ENCODE assay signal across 25 cellular contexts in genomic region chr2:62744603-62745002, GRCh38. TPM values are rescaled to one million over a fixed set of nuclear protein-coding genes. Genes with fewer than 3 reads are reported as not detected.
DNase-seq lines count a peak whose midpoint lies in the region; ATAC-seq, FAIRE-seq and TF ChIP-seq lines count a peak whose summit lies in the region.
"Had no signal": no experiment of that assay in that cellular context is flagged by ENCODE, and none has a peak within 500 bp of the region (broad histone marks: within the 10 kb centered on the region; RNA-seq: fewer than 3 reads in every experiment).

No MANE protein-coding gene starts in this region.

- in situ Hi-C loops in K562 (cut with MboI), result no loop called here

- H3K4me2 ChIP-seq in GM23338 (peak overlapping the region; percentile 37), K562 (ENCODE audit: insufficient read depth, low read length) (no peak overlapping the region)
- H3K4me2 ChIP-seq: BLaER1 treated with 17β-estradiol and CSF1 and Interleukin-3, amounts not matched to agents 10 nM and 100 nM; SK-N-SH had no signal

- peaks cover 39% of the 10 kb centered on the region for H3K4me1 Mint-ChIP-seq in GM23338

- TF ChIP-seq RAD21 in K562 (CRISPR knock-in tag; conservative IDR thresholded peaks at IDR 0.05 in 1 of 2, IDR thresholded peaks at IDR 0.05 in 1 of 2), result no peak

- ATAC-seq in GM23338 (peak; percentile 68), K562 (no peak), left lobe of liver (no peak), gastroesophageal sphincter (no peak)
- ATAC-seq: HCT116, PC-3 had no signal

- H3K27ac ChIP-seq in GM23338 (ENCODE audit: low read depth) (no peak overlapping the region), HUES48 (ENCODE audit: low read depth, low read length) (peak overlapping the region; percentile 20), K562 (ENCODE audit: extremely low read depth, low read depth, low read length) (no peak overlapping the region), gastroesophageal sphincter (no peak overlapping the region)
- H3K27ac ChIP-seq: A549; BLaER1 treated with 17β-estradiol and CSF1 and Interleukin-3, amounts not matched to agents 10 nM and 100 nM; HL-60 had no signal

- H3K27me3 ChIP-seq in GM23338 (ENCODE audit: insufficient read depth) (no peaks in the 10 kb centered on the region), HUES48 (ENCODE audit: control insufficient read depth, insufficient read depth, low read length) (no peaks in the 10 kb centered on the region), K562 (ENCODE audit: control insufficient read depth in 2 of 2, insufficient read depth in 2 of 2, low read length in 2 of 2) (no peaks in the 10 kb centered on the region), gastroesophageal sphincter (no peaks in the 10 kb centered on the region)
- H3K27me3 ChIP-seq: BLaER1 treated with 17β-estradiol and CSF1 and Interleukin-3, amounts not matched to agents 10 nM and 100 nM had no signal

- peaks cover 91% of the 10 kb centered on the region for H3K79me2 ChIP-seq in GM23338 (replicated peaks; ENCODE audit: insufficient read depth)
- peaks cover 15% of the 10 kb centered on the region; the same call in 2 of the 3 replicates for H3K79me2 ChIP-seq in K562 (ENCODE audit: control insufficient read depth, insufficient read depth, low read length)

- no peaks in the 10 kb centered on the region for H3K27me3 Mint-ChIP-seq in GM23338 (ENCODE audit: insufficient read depth, low read depth, poor library complexity)
- H3K27me3 Mint-ChIP-seq: CD4-positive, alpha-beta T cell had no signal

- H3K4me3 Mint-ChIP-seq in GM23338, result peak overlapping the region; percentile 23; the same call in 1 of the 3 replicates
- H3K4me3 Mint-ChIP-seq: CD4-positive, alpha-beta T cell had no signal

- 0 out of 2 replicates have a peak overlapping the region, but pooled peaks have one; percentile 32 for H3K27ac Mint-ChIP-seq in GM23338
- H3K27ac Mint-ChIP-seq: CD4-positive, alpha-beta T cell had no signal

- peaks cover under 1% of the 10 kb centered on the region; the same call in 1 of the 3 replicates for H3K9me3 Mint-ChIP-seq in GM23338

- WGBS in K562 (ENCODE audit: insufficient coverage, low coverage, missing lambda C conversion rate), result 68% methylated on average over 3 of the region's 3 CpGs
- 93 to 96% methylated on average over 3 of the region's 3 CpGs for WGBS in gastroesophageal sphincter (ENCODE audit: low coverage in 1 of 2), 2 donors

- TF ChIP-seq POLR2A in K562 (conservative IDR thresholded peaks at IDR 0.05) (no peak), gastroesophageal sphincter (IDR thresholded peaks at IDR 0.05) (no peak)

- TF ChIP-seq EP300 in K562 (IDR thresholded peaks at IDR 0.05; ENCODE audit: low read length) (no peak), gastroesophageal sphincter (IDR thresholded peaks at IDR 0.05) (no peak)

- H3K4me1 ChIP-seq in GM23338 (ENCODE audit: insufficient read depth), result peaks cover 37% of the 10 kb centered on the region
- H3K4me1 ChIP-seq in HUES48 (ENCODE audit: control insufficient read depth, insufficient read depth, low read length), result peaks cover 35% of the 10 kb centered on the region
- peaks cover 0 to 9% of the 10 kb centered on the region in 2 experiments; a peak in 4 of 5 replicates for H3K4me1 ChIP-seq in K562 (replicated peaks in 1 of 2; ENCODE audit: control insufficient read depth in 2 of 2, insufficient read depth in 2 of 2, low read length in 2 of 2)
- peaks cover 0 to 76% (median 3%) of the 10 kb centered on the region in 3 donors for H3K4me1 ChIP-seq in gastroesophageal sphincter

- peaks cover 14% of the 10 kb centered on the region; the same call in 2 of the 3 replicates for H3K36me3 Mint-ChIP-seq in GM23338 (ENCODE audit: low read depth)

- intact Hi-C loops in K562 (cut with micrococcal nuclease), result no loop called here

- H3K9ac ChIP-seq in HUES48 (ENCODE audit: low read depth, low read length), result no peak overlapping the region
- no peak overlapping the region for H3K9ac ChIP-seq in K562 (ENCODE audit: insufficient read depth in 1 of 2, low read depth in 2 of 2, low read length in 2 of 2)
- H3K9ac ChIP-seq: BLaER1 treated with 17β-estradiol and CSF1 and Interleukin-3, amounts not matched to agents 10 nM and 100 nM; SK-N-SH had no signal

- DNase-seq in GM23338 (ENCODE audit: low spot score), result peak; percentile 30
- no peak for DNase-seq in K562 (ENCODE audit: extremely low read depth in 1 of 4, low spot score in 3 of 4)
- DNase-seq in effector CD4-positive, alpha-beta T cell, result no peak
- no peak for DNase-seq in left lobe of liver (ENCODE audit: low spot score)
- no peak for DNase-seq in central memory CD4-positive, alpha-beta T cell
- DNase-seq: AML-193; CD4-positive, alpha-beta T cell; GOT3; KBM-7; MM.1S; NCI-H2029; NCI-H446 treated with DMSO at 0.1 percent for 48 hours; NCI-H526; NCI-H82; NK-92 treated with Interleukin-12 subunit alpha and Interleukin-12 subunit beta, amount 100 ng/mL, for 24 hours; SK-N-SH; SW 1271 had no signal

- H4K20me1 ChIP-seq in GM23338 (replicated peaks; ENCODE audit: insufficient read depth), result no peaks in the 10 kb centered on the region
- H4K20me1 ChIP-seq in K562 (replicated peaks; ENCODE audit: control insufficient read depth, insufficient read depth, low read length), result no peaks in the 10 kb centered on the region

- TF ChIP-seq CTCF in GM23338 (conservative IDR thresholded peaks at IDR 0.05; ENCODE audit: low read depth in 2 of 2), result no peak
- TF ChIP-seq CTCF in K562 (IDR thresholded peaks at IDR 0.05 in 2 of 3, conservative IDR thresholded peaks at IDR 0.05 in 1 of 3; ENCODE audit: insufficient read depth in 2 of 3, low read depth in 1 of 3, low read length in 3 of 3), result no peak
- TF ChIP-seq CTCF in gastroesophageal sphincter (IDR thresholded peaks at IDR 0.05), result no peak

- POLR2A ChIA-PET in K562 (lab: Yijun Ruan, JAX), result no interaction called here

- BruUV-seq in K562 (replicated peaks; lab: Mats Ljungman, UMichigan), result no TSS peak

- no peaks in the 10 kb centered on the region for H3K9me2 ChIP-seq in GM23338 (ENCODE audit: insufficient read depth)
- H3K9me2 ChIP-seq: SK-N-SH had no signal

- no peaks in the 10 kb centered on the region for H3F3A ChIP-seq in GM23338 (replicated peaks; ENCODE audit: low read depth)

- CTCF ChIA-PET in K562 (lab: Yijun Ruan, JAX; ENCODE audit: low intra/inter-chr PET ratio), result no interaction called here

- FAIRE-seq in K562 (lab: Jason Lieb, UNC), result peak; percentile 19
- FAIRE-seq: A549, D721Med had no signal

- H3K9me3 ChIP-seq in HUES48 (ENCODE audit: control insufficient read depth, insufficient read depth, low read length) (no peaks in the 10 kb centered on the region), K562 (replicated peaks; ENCODE audit: control insufficient read depth, insufficient read depth, low read depth, low read length) (no peaks in the 10 kb centered on the region), gastroesophageal sphincter (no peaks in the 10 kb centered on the region)
- H3K9me3 ChIP-seq: A549, SK-N-SH had no signal

- no peaks in the 10 kb centered on the region for H3K9me1 ChIP-seq in K562 (ENCODE audit: control insufficient read depth, insufficient read depth, low read length)

- no peak overlapping the region for H2AFZ ChIP-seq in GM23338
- no peak overlapping the region for H2AFZ ChIP-seq in K562 (ENCODE audit: low read depth, low read length)

- peak overlapping the region; percentile 19; the same call in 1 of the 2 replicates for H3K4me3 ChIP-seq in GM23338
- H3K4me3 ChIP-seq in HUES48 (ENCODE audit: low read depth, low read length), result no peak overlapping the region
- no peak overlapping the region for H3K4me3 ChIP-seq in K562
- no peak overlapping the region for H3K4me3 ChIP-seq in gastroesophageal sphincter
- H3K4me3 ChIP-seq: A549; BLaER1 treated with 17β-estradiol and CSF1 and Interleukin-3, amounts not matched to agents 10 nM and 100 nM had no signal

- H3K36me3 ChIP-seq in GM23338 (ENCODE audit: insufficient read depth) (no peaks in the 10 kb centered on the region; the same call in 1 of the 2 replicates), HUES48 (ENCODE audit: control insufficient read depth, insufficient read depth, low read length) (no peaks in the 10 kb centered on the region), K562 (ENCODE audit: control insufficient read depth, insufficient read depth, low read length) (no peaks in the 10 kb centered on the region), gastroesophageal sphincter (peaks cover 0 to 6% of the 10 kb centered on the region in 2 donors)

TF ChIP-seq in GM23338, 12 proteins besides CTCF, POLR2A, EP300 and RAD21 (continues in another document):
- TF ChIP-seq ZNF331 (CRISPR knock-in tag; IDR thresholded peaks at IDR 0.05; ENCODE audit: low read depth), result no peak
- no peak for TF ChIP-seq EZH2phosphoT487 (IDR thresholded peaks at IDR 0.05; ENCODE audit: unreplicated experiment)
- TF ChIP-seq NANOG (IDR thresholded peaks at IDR 0.05; ENCODE audit: borderline replicate concordance), result peak; percentile 76; the same call in 1 of the 2 replicates

TF ChIP-seq in K562, 482 proteins besides CTCF, POLR2A, EP300 and RAD21 (continues in another document):
- TF ChIP-seq, protein P1, sequence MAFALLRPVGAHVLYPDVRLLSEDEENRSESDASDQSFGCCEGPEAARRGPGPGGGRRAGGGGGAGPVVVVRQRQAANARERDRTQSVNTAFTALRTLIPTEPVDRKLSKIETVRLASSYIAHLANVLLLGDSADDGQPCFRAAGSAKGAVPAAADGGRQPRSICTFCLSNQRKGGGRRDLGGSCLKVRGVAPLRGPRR (CRISPR knock-in tag; IDR thresholded peaks at IDR 0.05), result no peak

RNA-seq across cellular contexts. Expression of gene EHBP1, which starts 39.1 kb away (rescaled TPM):
- total RNA-seq in GM23338 (2014; rRNA removed; shearing (Covaris generic)), result 47.0 and 47.9 TPM in 2 replicates
- 19.1 and 27.2 TPM in 2 replicates for polyA plus RNA-seq in GM23338 (2016; fragmentation: Nextera tagmentation; extraction: Ambion mirVana)
- 56.2 and 142 TPM in 2 replicates for total RNA-seq in K562 (2011; cell fraction: chromatin; rRNA removed; ENCODE audit: low replicate concordance)
- total RNA-seq in K562 (2011; cell fraction: nucleolus; rRNA removed), result 22.2 and 34.2 TPM in 2 replicates
- 48.4 and 56.4 TPM in 2 replicates for total RNA-seq in K562 (2011; cell fraction: nucleoplasm; rRNA removed)
- total RNA-seq in K562 (2014; rRNA removed), result 18.0 and 19.3 TPM in 2 replicates
- 26.4 and 29.4 TPM in 2 replicates for total RNA-seq in K562 (2014; rRNA removed; fragmentation: Illumina TruSeq; extraction: Trizol)
- total RNA-seq in K562 (2015; rRNA removed; fragmentation: Illumina TruSeq; extraction: Trizol), result 18.8 and 23.3 TPM in 2 replicates
- total RNA-seq in K562 (2021), result 23.5 and 25.7 TPM in 2 replicates
- 17.1 and 19.2 TPM in 2 replicates for polyA plus RNA-seq in K562 (2011; rRNA removed)
- polyA plus RNA-seq in K562 (2011; cell fraction: cytosol; rRNA removed), result 3.4 and 7.1 TPM in 2 replicates
- 20.8 and 21.1 TPM in 2 replicates for polyA plus RNA-seq in K562 (2011; cell fraction: nucleus; rRNA removed)
- 18.0 and 20.8 TPM in 2 replicates for polyA plus RNA-seq in K562 (2012)
- polyA plus RNA-seq in K562 (2014; fragmentation: Illumina TruSeq; extraction: Trizol), result 22.0 and 26.6 TPM in 2 replicates
- 1 to 10 TPM; 8.9 to 9.6 TPM for polyA plus RNA-seq in K562 (2014; fragmentation: Nextera tagmentation; extraction: Ambion mirVana)
- polyA plus RNA-seq in K562 (2014; rRNA removed), result 18.4 and 18.5 TPM in 2 replicates
- polyA minus RNA-seq in K562 (2011; rRNA and poly(A)+ RNA removed), result 66.7 and 79.8 TPM in 2 replicates
- 13.6 and 15.0 TPM in 2 replicates for polyA minus RNA-seq in K562 (2011; cell fraction: cytosol; rRNA and poly(A)+ RNA removed)
- polyA minus RNA-seq in K562 (2011; cell fraction: nucleus; rRNA and poly(A)+ RNA removed), result 41.3 and 76.3 TPM in 2 replicates
- 50.0 TPM for total RNA-seq in left lobe of liver
- 100 to 1,000 TPM in 3 of 4 donors, 10 to 100 TPM in 1; 82.4 to 159 (median 146) TPM for total RNA-seq in gastroesophageal sphincter
